Comparison of ENCODE assay signal across 8 cellular contexts in the genomic region with DNA sequence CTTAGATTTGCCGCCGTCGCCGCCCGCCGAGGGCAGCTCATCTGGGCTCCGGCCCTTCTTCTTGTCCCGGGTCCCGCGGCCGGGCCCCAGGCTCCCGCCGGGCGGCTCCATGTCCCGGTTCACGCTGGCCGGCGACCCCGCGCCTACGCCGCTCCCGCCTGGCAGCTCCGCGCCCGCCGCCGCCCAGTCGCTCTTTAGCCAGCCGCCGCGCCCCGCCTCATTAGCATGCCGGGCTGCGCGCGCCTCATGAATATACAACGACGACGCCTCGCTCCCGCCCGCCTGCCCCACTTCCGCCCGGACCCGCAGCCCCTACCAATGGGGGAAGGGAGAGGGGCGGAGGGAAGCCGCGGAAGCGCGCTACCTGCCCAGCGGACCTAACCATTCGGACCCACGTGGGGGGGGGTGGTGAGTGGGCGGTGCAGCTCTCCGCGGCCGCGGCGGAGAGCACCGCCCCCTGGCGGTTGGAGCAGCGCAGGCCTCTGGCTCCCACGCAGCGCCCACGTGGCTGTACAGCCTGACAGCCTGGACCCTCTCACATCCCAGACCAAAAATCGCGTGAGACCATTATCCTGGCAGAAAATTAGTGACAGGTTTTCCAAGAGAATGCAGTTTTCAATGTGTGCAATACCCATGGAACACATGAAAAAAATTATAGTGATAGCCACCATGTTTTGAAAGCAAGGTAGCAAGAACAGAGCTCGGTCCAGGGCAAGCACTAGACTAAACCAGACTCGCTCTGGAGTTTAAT. TPM values are rescaled to one million over a fixed set of nuclear protein-coding genes. Genes with fewer than 3 reads are reported as not detected.
DNase-seq lines count a peak whose midpoint lies in the region; TF ChIP-seq lines count a peak whose summit lies in the region.

A gene (minus strand): TSS at position 197 of the 751 bp plus-strand sequence. CDS start 86 bp downstream, at position 111.

- H3K27ac ChIP-seq in neural progenitor cell, result peak within 1 kb of the TSS; percentile 60

- peak within 1 kb of the TSS; percentile 73 for H3K9ac ChIP-seq in neural progenitor cell

- H3K27me3 ChIP-seq in HAP-1 (ENCODE audit: low read depth) (no peaks in the 10 kb centered on the region), MG63 (no peaks in the 10 kb centered on the region), neural progenitor cell (no peaks in the 10 kb centered on the region)

- peaks cover 9% of the 10 kb centered on the region for H4K20me1 ChIP-seq in neural progenitor cell (ENCODE audit: low read depth)

- H3K4me3 ChIP-seq in HAP-1, result peak within 1 kb of the TSS; percentile 95
- peak within 1 kb of the TSS; percentile 88 for H3K4me3 ChIP-seq in MG63
- peak within 1 kb of the TSS; percentile 87 for H3K4me3 ChIP-seq in fibroblast of villous mesenchyme (ENCODE audit: low read depth, low read length)
- peak within 1 kb of the TSS; percentile 99 for H3K4me3 ChIP-seq in neural progenitor cell

- peaks cover 27% of the 10 kb centered on the region for H3K36me3 Mint-ChIP-seq in neural progenitor cell

- peaks cover 37% of the 10 kb centered on the region for H3K36me3 ChIP-seq in HAP-1 (replicated peaks)
- H3K36me3 ChIP-seq in MG63, result peaks cover 59% of the 10 kb centered on the region
- no peaks in the 10 kb centered on the region for H3K36me3 ChIP-seq in neural progenitor cell

- peaks cover 5% of the 10 kb centered on the region for H3K27me3 Mint-ChIP-seq in neural progenitor cell (ENCODE audit: insufficient read depth, low read depth)

- peaks cover 31% of the 10 kb centered on the region for H3F3A ChIP-seq in neural progenitor cell (ENCODE audit: low read depth)

- H3K79me2 ChIP-seq in neural progenitor cell (ENCODE audit: low read depth), result peaks cover 45% of the 10 kb centered on the region

- H3K9me3 Mint-ChIP-seq in neural progenitor cell, result no peaks in the 10 kb centered on the region

- no peak within 1 kb of the TSS for H3K27ac Mint-ChIP-seq in neural progenitor cell

- peak within 1 kb of the TSS; percentile 75 for H2AFZ ChIP-seq in neural progenitor cell (replicated peaks)

- H3K4me3 Mint-ChIP-seq in neural progenitor cell, result peak within 1 kb of the TSS; percentile 92

- in situ Hi-C loops in HAP-1 (cut with MboI; ENCODE audit: low sequenced_read_pairs), result no loop called here

- H3K4me1 ChIP-seq in HAP-1, result peaks cover 24% of the 10 kb centered on the region
- peaks cover 27% of the 10 kb centered on the region for H3K4me1 ChIP-seq in neural progenitor cell

- H3K4me1 Mint-ChIP-seq in neural progenitor cell, result peaks cover 23% of the 10 kb centered on the region

- peak within 1 kb of the TSS; percentile 94 for H3K4me2 ChIP-seq in neural progenitor cell

- H3K9me3 ChIP-seq in HAP-1, result no peaks in the 10 kb centered on the region
- no peaks in the 10 kb centered on the region; the same call in 1 of the 2 replicates for H3K9me3 ChIP-seq in MG63
- no peaks in the 10 kb centered on the region for H3K9me3 ChIP-seq in neural progenitor cell (ENCODE audit: low read depth)

- DNase-seq in GF-D8 (lab: John Stamatoyannopoulos, UW), result peak; percentile 84
- peak; percentile 92 to 98 for DNase-seq in HAP-1 (ENCODE audit: low spot score in 2 of 2)
- DNase-seq in MG63, result peak; percentile 99
- DNase-seq in SHP77 treated with DMSO at 0.1 percent for 48 hours (lab: John Stamatoyannopoulos, UW), result peak; percentile 86
- peak; percentile 99 for DNase-seq in activated effector memory CD4-positive, alpha-beta T cell treated with anti-CD3 and anti-CD28 coated beads, Interleukin-2, amount 50 U/mL, for 16 hours
- DNase-seq in fibroblast of villous mesenchyme (ENCODE audit: low read depth), result peak; percentile 98
- DNase-seq in neural progenitor cell (ENCODE audit: low spot score), result peak; percentile 99
- DNase-seq in stromal cell of bone marrow (ENCODE audit: low read depth), result peak; percentile 86

- TF ChIP-seq CTCF in fibroblast of villous mesenchyme (IDR thresholded peaks at IDR 0.05; ENCODE audit: insufficient read depth, low read depth, low read length) (peak; percentile 95), neural progenitor cell (IDR thresholded peaks at IDR 0.05) (peak; percentile 97)

RNA-seq across cellular contexts. Expression of the gene that starts here (rescaled TPM):
- 28.4 and 43.9 TPM in 2 replicates for total RNA-seq in MG63 (2014; rRNA removed; shearing (Covaris generic); ENCODE audit: low replicate concordance)
- total RNA-seq in fibroblast of villous mesenchyme (22.9 and 26.8 TPM in 2 replicates), neural progenitor cell (ENCODE audit: low replicate concordance) (20.4 and 30.8 TPM in 2 replicates)

Comparison
In these comparisons a context has a peak if more than half of its experiments do, and no peak if none do; other contexts are left out.
1. Peak in every context shown above with its lines: DNase-seq, H3K4me3 ChIP-seq and H3K27ac ChIP-seq.